27 cellular contexts compared by ENCODE assay signal in genomic region chr15:43702174-43702573, GRCh38. TPM values are rescaled to one million over a fixed set of nuclear protein-coding genes. Genes with fewer than 3 reads are reported as not detected.
"Had no signal": no experiment of that assay in that cellular context is flagged by ENCODE, and none has a peak within 500 bp of the region (broad histone marks: within the 10 kb centered on the region; RNA-seq: fewer than 3 reads in every experiment).

No MANE protein-coding gene starts in this region.

- ATAC-seq: esophagus mucosa; heart left ventricle; lower lobe of right lung; pancreas; right lobe of liver; stimulated activated naive B cell treated with anti-CD40 and anti-IgM and Interleukin-4, amounts not matched to agents 10 μg/mL and 1 μg/mL and 100 μg/mL, for 72 hours; stimulated activated naive CD8-positive, alpha-beta T cell treated with anti-CD3 and anti-CD28 coated beads, Interleukin-15, amount 100 ng/mL, for 72 hours had no signal

- H3K4me3 ChIP-seq: dorsolateral prefrontal cortex, heart left ventricle, left ventricle myocardium inferior, lower lobe of right lung, pancreas, right lobe of liver, spleen had no signal

- H3K9me3 ChIP-seq: heart left ventricle, left ventricle myocardium inferior, lower lobe of right lung, pancreas, right lobe of liver, spleen had no signal

- DNase-seq: cortex of kidney; effector CD8-positive, alpha-beta T cell; heart left ventricle; hippocampal formation; left ventricle myocardium inferior; lower lobe of right lung; midbrain; naive B cell; pancreas; right lobe of liver; spleen; stimulated activated CD4-positive, alpha-beta T cell treated with anti-CD3 and anti-CD28 coated beads, Interleukin-15, amount 100 ng/mL, for 24 hours; stimulated activated CD4-positive, alpha-beta T cell treated with anti-CD3 and anti-CD28 coated beads, Interleukin-1b, Interleukin-23, amount 100 ng/mL, for 48 hours; stimulated activated CD4-positive, alpha-beta T cell treated with anti-CD3 and anti-CD28 coated beads, Interleukin-4, amount 100 ng/mL, for 4 hours; stimulated activated naive B cell treated with anti-CD40 and anti-IgM and Interleukin-4, amounts not matched to agents 10 μg/mL and 1 μg/mL and 100 μg/mL, for 72 hours; stimulated activated naive CD8-positive, alpha-beta T cell treated with anti-CD3 and anti-CD28 coated beads, Interleukin-15, amount 100 ng/mL, for 72 hours; trophoblast cell had no signal

- H3K27me3 ChIP-seq: dorsolateral prefrontal cortex, pancreas, right lobe of liver had no signal

- H3K36me3 ChIP-seq: heart left ventricle, left ventricle myocardium inferior, lower lobe of right lung, pancreas, right lobe of liver, spleen had no signal

- FAIRE-seq: frontal cortex, keratinocyte, pancreas, urothelium cell line had no signal

- H3K4me1 ChIP-seq: heart left ventricle, left ventricle myocardium inferior, lower lobe of right lung, pancreas, right lobe of liver, spleen had no signal

- H3K27ac ChIP-seq: heart left ventricle, left ventricle myocardium inferior, lower lobe of right lung, pancreas, right lobe of liver, spleen had no signal

RNA-seq across cellular contexts. Expression of gene CKMT1A, which starts 8.5 kb away (rescaled TPM):
- total RNA-seq: chondrocyte, fibroblast of lung, glomerular endothelial cell, left ventricle myocardium inferior, skeletal muscle tissue, subcutaneous adipose tissue had no signal
